Comparison of ENCODE assay signal across 17 cellular contexts in the genomic region with DNA sequence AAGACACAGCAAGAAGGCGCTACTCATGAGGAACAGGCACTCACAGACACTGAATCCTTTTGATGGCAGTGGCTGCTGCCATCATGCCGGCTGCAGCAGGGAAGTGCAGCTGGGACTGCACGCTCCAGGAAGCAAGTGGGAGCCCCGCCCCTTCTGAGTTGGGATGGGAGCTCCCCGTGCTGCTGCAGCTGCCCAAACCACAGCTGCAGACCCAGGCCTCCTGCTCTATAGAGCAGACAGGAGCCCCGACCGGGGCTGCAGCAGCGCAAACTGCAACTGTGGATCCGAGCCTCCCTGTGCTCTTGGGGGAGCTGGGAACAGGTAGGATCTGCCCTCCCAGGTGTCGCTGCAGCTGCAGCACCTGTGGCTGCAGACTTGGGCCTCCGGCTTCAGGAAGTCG.
A peak's percentile ranks its signal among the peaks of the same experiment; 100 is the strongest.
DNase-seq lines count a peak whose midpoint lies in the region; ATAC-seq and TF ChIP-seq lines count a peak whose summit lies in the region.
"Had no signal": no experiment of that assay in that cellular context is flagged by ENCODE, and none has a peak within 500 bp of the region (broad histone marks: within the 10 kb centered on the region; RNA-seq: fewer than 3 reads in every experiment).

No MANE protein-coding gene starts in this region.

- POLR2A ChIA-PET in A673 (lab: Charles Lee; ENCODE audit: low non-redundant PET) = no interaction called here

- peaks cover 3% of the 10 kb centered on the region for H3K4me1 Mint-ChIP-seq in GM23338
- H3K4me1 Mint-ChIP-seq: stimulated activated memory B cell treated with anti-CD40 and anti-IgM and Interleukin-4, amounts not matched to agents 10 μg/mL and 1 μg/mL and 100 μg/mL, for 72 hours had no signal

- H3K27me3 ChIP-seq in A673 (replicated peaks; ENCODE audit: insufficient read depth, low read depth, low read length, poor library complexity) (no peaks in the 10 kb centered on the region), GM23338 (ENCODE audit: insufficient read depth) (no peaks in the 10 kb centered on the region)
- H3K27me3 ChIP-seq: Peyer's patch, upper lobe of left lung had no signal

- no peaks in the 10 kb centered on the region for H3K9me3 ChIP-seq in A673 (ENCODE audit: low read depth, low read length, poor library complexity, severe bottlenecking)
- H3K9me3 ChIP-seq: Peyer's patch, upper lobe of left lung had no signal

- H3K27me3 Mint-ChIP-seq in GM23338 (ENCODE audit: insufficient read depth, low read depth, poor library complexity) = peaks cover 9% of the 10 kb centered on the region

- no peak overlapping the region for H3K4me2 ChIP-seq in GM23338

- intact Hi-C loops in A673 (cut with micrococcal nuclease; ENCODE audit: unreplicated experiment) = no loop called here

- peaks cover 20% of the 10 kb centered on the region for H3K36me3 Mint-ChIP-seq in GM23338 (ENCODE audit: low read depth)
- H3K36me3 Mint-ChIP-seq: stimulated activated memory B cell treated with anti-CD40 and anti-IgM and Interleukin-4, amounts not matched to agents 10 μg/mL and 1 μg/mL and 100 μg/mL, for 72 hours had no signal

- no peak overlapping the region for H3K4me3 Mint-ChIP-seq in GM23338
- H3K4me3 Mint-ChIP-seq: activated T-cell treated with anti-CD3 and anti-CD28 coated beads, Interleukin-2, amount 50 U/mL, for 24 hours; stimulated activated memory B cell treated with anti-CD40 and anti-IgM and Interleukin-4, amounts not matched to agents 10 μg/mL and 1 μg/mL and 100 μg/mL, for 72 hours; T-helper 1 cell treated with Interleukin-12 subunit alpha and Interleukin-12 subunit beta and Interleukin-4 antibody, amounts not matched to agents 30 μg/mL and 1 μg/mL, for 36 hours had no signal

- peak; percentile 12 for DNase-seq in A673 (ENCODE audit: low spot score)
- peak; percentile 60 for DNase-seq in GM23338 (ENCODE audit: low spot score)
- DNase-seq in SHP77 treated with DMSO at 0.1 percent for 48 hours (lab: John Stamatoyannopoulos, UW) = peak; percentile 73
- DNase-seq in iPS-NIHi7 (ENCODE audit: extremely low spot score) = peak; percentile 50
- DNase-seq in medulla oblongata (ENCODE audit: extremely low spot score) = no peak
- no peak for DNase-seq in NCI-H1417 treated with DMSO at 0.1 percent for 48 hours (lab: John Stamatoyannopoulos, UW)
- no peak for DNase-seq in KG1 (lab: John Stamatoyannopoulos, UW)
- DNase-seq: activated CD4-positive, alpha-beta T cell treated with anti-CD3 and anti-CD28 coated beads for 4 hours; activated T-cell treated with anti-CD3 and anti-CD28 coated beads, Interleukin-2, amount 50 U/mL, for 24 hours; DMS79 treated with DMSO at 0.1 percent for 48 hours; foreskin melanocyte; occipital lobe; Peyer's patch had no signal

- no peak overlapping the region for H3K27ac Mint-ChIP-seq in GM23338
- H3K27ac Mint-ChIP-seq: activated T-cell treated with anti-CD3 and anti-CD28 coated beads, Interleukin-2, amount 50 U/mL, for 24 hours; stimulated activated memory B cell treated with anti-CD40 and anti-IgM and Interleukin-4, amounts not matched to agents 10 μg/mL and 1 μg/mL and 100 μg/mL, for 72 hours; T-helper 1 cell treated with Interleukin-12 subunit alpha and Interleukin-12 subunit beta and Interleukin-4 antibody, amounts not matched to agents 30 μg/mL and 1 μg/mL, for 36 hours had no signal

- BruUV-seq in A673 (replicated peaks; lab: Mats Ljungman, UMichigan) = no TSS peak

- ATAC-seq in GM23338 (peak; percentile 92), HG02678 (IDR thresholded peaks at IDR 0.05; ENCODE audit: unreplicated experiment) (no peak)
- ATAC-seq: stimulated activated memory B cell treated with anti-CD40 and anti-IgM and Interleukin-4, amounts not matched to agents 10 μg/mL and 1 μg/mL and 100 μg/mL, for 72 hours had no signal

- TF ChIP-seq CTCF in A673 (conservative IDR thresholded peaks at IDR 0.05; ENCODE audit: low read depth, low read length) (no peak), GM23338 (conservative IDR thresholded peaks at IDR 0.05; ENCODE audit: low read depth in 2 of 2) (no peak)

- H3K4me1 ChIP-seq in A673 (ENCODE audit: insufficient read depth, low read length, poor library complexity, severe bottlenecking) (no peaks in the 10 kb centered on the region), GM23338 (ENCODE audit: insufficient read depth) (no peaks in the 10 kb centered on the region)
- H3K4me1 ChIP-seq: Peyer's patch had no signal

- H3F3A ChIP-seq in GM23338 (replicated peaks; ENCODE audit: low read depth) = no peaks in the 10 kb centered on the region

- no peaks in the 10 kb centered on the region for H3K36me3 ChIP-seq in A673 (ENCODE audit: insufficient read depth, low read length, poor library complexity, severe bottlenecking)
- H3K36me3 ChIP-seq in GM23338 (ENCODE audit: insufficient read depth) = no peaks in the 10 kb centered on the region
- H3K36me3 ChIP-seq: Peyer's patch, upper lobe of left lung had no signal

- no peaks in the 10 kb centered on the region for H3K79me2 ChIP-seq in GM23338 (replicated peaks; ENCODE audit: insufficient read depth)

- H2AFZ ChIP-seq in GM23338 = peak overlapping the region; percentile 88; the same call in 1 of the 2 replicates

- H3K9me2 ChIP-seq in GM23338 (ENCODE audit: insufficient read depth) = 0 out of 2 replicates have a peak, but pooled peaks cover 4% of the 10 kb centered on the region

- H3K9me3 Mint-ChIP-seq in GM23338 = peaks cover 31% of the 10 kb centered on the region
- H3K9me3 Mint-ChIP-seq: activated T-cell treated with anti-CD3 and anti-CD28 coated beads, Interleukin-2, amount 50 U/mL, for 24 hours had no signal

- CTCF ChIA-PET in A673 (lab: Charles Lee) = no interaction called here

- H3K27ac ChIP-seq in A673 (ENCODE audit: low read depth, low read length, poor library complexity, severe bottlenecking) = no peak overlapping the region
- no peak overlapping the region for H3K27ac ChIP-seq in GM23338 (ENCODE audit: low read depth)
- H3K27ac ChIP-seq: Peyer's patch, upper lobe of left lung had no signal

- no peak overlapping the region for H3K4me3 ChIP-seq in A673 (ENCODE audit: low read depth, low read length, poor library complexity, severe bottlenecking)
- H3K4me3 ChIP-seq in GM23338 = no peak overlapping the region
- H3K4me3 ChIP-seq: Peyer's patch, upper lobe of left lung had no signal

- H4K20me1 ChIP-seq in GM23338 (replicated peaks; ENCODE audit: insufficient read depth) = no peaks in the 10 kb centered on the region

TF ChIP-seq in GM23338, 12 proteins besides CTCF, POLR2A, EP300 and RAD21:
- no peak for TF ChIP-seq ETS1 (IDR thresholded peaks at IDR 0.05)
- no peak for TF ChIP-seq CREB1 (CRISPR knock-in tag; IDR thresholded peaks at IDR 0.05; ENCODE audit: low read depth)
- TF ChIP-seq POLR2AphosphoS5 (IDR thresholded peaks at IDR 0.05; ENCODE audit: low read depth) = no peak
- TF ChIP-seq ZNF331 (CRISPR knock-in tag; IDR thresholded peaks at IDR 0.05; ENCODE audit: low read depth) = no peak
- no peak for TF ChIP-seq STAT1 (IDR thresholded peaks at IDR 0.05; ENCODE audit: unreplicated experiment)
- no peak for TF ChIP-seq JUNB (IDR thresholded peaks at IDR 0.05; ENCODE audit: unreplicated experiment)
- TF ChIP-seq, protein P1, sequence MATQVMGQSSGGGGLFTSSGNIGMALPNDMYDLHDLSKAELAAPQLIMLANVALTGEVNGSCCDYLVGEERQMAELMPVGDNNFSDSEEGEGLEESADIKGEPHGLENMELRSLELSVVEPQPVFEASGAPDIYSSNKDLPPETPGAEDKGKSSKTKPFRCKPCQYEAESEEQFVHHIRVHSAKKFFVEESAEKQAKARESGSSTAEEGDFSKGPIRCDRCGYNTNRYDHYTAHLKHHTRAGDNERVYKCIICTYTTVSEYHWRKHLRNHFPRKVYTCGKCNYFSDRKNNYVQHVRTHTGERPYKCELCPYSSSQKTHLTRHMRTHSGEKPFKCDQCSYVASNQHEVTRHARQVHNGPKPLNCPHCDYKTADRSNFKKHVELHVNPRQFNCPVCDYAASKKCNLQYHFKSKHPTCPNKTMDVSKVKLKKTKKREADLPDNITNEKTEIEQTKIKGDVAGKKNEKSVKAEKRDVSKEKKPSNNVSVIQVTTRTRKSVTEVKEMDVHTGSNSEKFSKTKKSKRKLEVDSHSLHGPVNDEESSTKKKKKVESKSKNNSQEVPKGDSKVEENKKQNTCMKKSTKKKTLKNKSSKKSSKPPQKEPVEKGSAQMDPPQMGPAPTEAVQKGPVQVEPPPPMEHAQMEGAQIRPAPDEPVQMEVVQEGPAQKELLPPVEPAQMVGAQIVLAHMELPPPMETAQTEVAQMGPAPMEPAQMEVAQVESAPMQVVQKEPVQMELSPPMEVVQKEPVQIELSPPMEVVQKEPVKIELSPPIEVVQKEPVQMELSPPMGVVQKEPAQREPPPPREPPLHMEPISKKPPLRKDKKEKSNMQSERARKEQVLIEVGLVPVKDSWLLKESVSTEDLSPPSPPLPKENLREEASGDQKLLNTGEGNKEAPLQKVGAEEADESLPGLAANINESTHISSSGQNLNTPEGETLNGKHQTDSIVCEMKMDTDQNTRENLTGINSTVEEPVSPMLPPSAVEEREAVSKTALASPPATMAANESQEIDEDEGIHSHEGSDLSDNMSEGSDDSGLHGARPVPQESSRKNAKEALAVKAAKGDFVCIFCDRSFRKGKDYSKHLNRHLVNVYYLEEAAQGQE (IDR thresholded peaks at IDR 0.05; ENCODE audit: unreplicated experiment) = no peak

Comparison
In these comparisons a context has a peak if more than half of its experiments do, and no peak if none do; other contexts are left out.
1. DNase-seq: peak in A673 (single experiment), GM23338 (single experiment), SHP77 treated with DMSO at 0.1 percent for 48 hours (single experiment) and iPS-NIHi7 (single experiment); none in medulla oblongata (single experiment), NCI-H1417 treated with DMSO at 0.1 percent for 48 hours (single experiment) and KG1 (single experiment).